In the genomic region with DNA sequence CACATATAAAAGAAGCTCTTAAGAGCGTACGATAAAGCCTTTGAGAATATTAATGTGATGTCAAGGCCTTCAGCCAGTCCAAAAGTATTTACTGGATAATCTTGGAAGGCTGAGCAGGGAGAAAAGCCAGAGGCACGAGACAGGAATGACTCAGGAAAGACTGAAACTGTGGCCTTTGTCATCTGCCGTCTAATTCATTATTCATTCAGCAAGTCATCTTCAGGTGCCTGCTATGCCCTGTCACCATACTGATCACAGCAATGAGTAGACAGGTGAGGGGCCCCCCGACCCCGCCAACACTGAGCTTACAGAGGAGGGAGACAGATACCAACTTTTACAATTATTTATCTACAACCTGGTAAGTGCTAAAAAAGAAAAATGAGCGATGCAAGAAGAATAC, we compare ENCODE assay signal across 1 cellular context.
TF ChIP-seq lines count a peak whose summit lies in the region.

No MANE protein-coding gene starts in this region.

TF ChIP-seq in IMR-90, 13 proteins besides CTCF, POLR2A, EP300 and RAD21:
- TF ChIP-seq BHLHE40 (IDR thresholded peaks at IDR 0.05; ENCODE audit: low read depth, low read length), result peak; percentile 84; the same call in 1 of the 2 replicates
- TF ChIP-seq MAZ (IDR thresholded peaks at IDR 0.05; ENCODE audit: borderline replicate concordance, low read depth, low read length), result no peak
- TF ChIP-seq USF2 (IDR thresholded peaks at IDR 0.05; ENCODE audit: low read depth, low read length), result no peak
- TF ChIP-seq SMC3 (IDR thresholded peaks at IDR 0.05; ENCODE audit: low read depth, low read length), result no peak
